Comparison of ENCODE assay signal across 9 cellular contexts in genomic region chr7:103573479-103574058, GRCh38.
DNase-seq lines count a peak whose midpoint lies in the region; ATAC-seq, FAIRE-seq and TF ChIP-seq lines count a peak whose summit lies in the region.
"Had no signal": no experiment of that assay in that cellular context is flagged by ENCODE, and none has a peak within 500 bp of the region (broad histone marks: within the 10 kb centered on the region; RNA-seq: fewer than 3 reads in every experiment).

No MANE protein-coding gene starts in this region.

- TF ChIP-seq CTCF in Peyer's patch (IDR thresholded peaks at IDR 0.05) (peak in 5 of 6 experiments; percentile 33 to 67 (median 63)), fibroblast of pulmonary artery (IDR thresholded peaks at IDR 0.05; ENCODE audit: low read length, missing control alignments) (peak; percentile 45)

- H3K9me3 ChIP-seq in Peyer's patch, result no peaks in the 10 kb centered on the region

- H3K4me1 ChIP-seq in Peyer's patch, result no peaks in the 10 kb centered on the region

- FAIRE-seq in HTR-8/SVneo (lab: Jason Lieb, UNC) (no peak), H54 (lab: Jason Lieb, UNC) (no peak)

- TF ChIP-seq POLR2A in Peyer's patch (IDR thresholded peaks at IDR 0.05) (no peak), H54 (IDR thresholded peaks at IDR 0.05; ENCODE audit: low read depth, low read length) (no peak)

- no peaks in the 10 kb centered on the region for H3K27me3 ChIP-seq in Peyer's patch

- H3K4me3 ChIP-seq in Peyer's patch (no peak overlapping the region), fibroblast of pulmonary artery (replicated peaks; ENCODE audit: low read depth, low read length) (no peak overlapping the region), skeletal muscle cell (ENCODE audit: low read depth, low read length) (no peak overlapping the region)

- peak; percentile 30 for DNase-seq in CD1c-positive myeloid dendritic cell (ENCODE audit: extremely low spot score)
- DNase-seq in HTR-8/SVneo (ENCODE audit: insufficient read length, low spot score), result peak; percentile 7
- DNase-seq in Peyer's patch, result no peak
- peak; percentile 65 for DNase-seq in fibroblast of pulmonary artery (ENCODE audit: low read depth)
- peak; percentile 3 for DNase-seq in skeletal muscle cell (ENCODE audit: low read depth)
- no peak for DNase-seq in H54 (ENCODE audit: insufficient read length, low spot score)
- no peak for DNase-seq in ecto neural progenitor cell (ENCODE audit: low spot score)

- H3K36me3 ChIP-seq in Peyer's patch, result no peaks in the 10 kb centered on the region

- no peak for ATAC-seq in GM19467 (IDR thresholded peaks at IDR 0.05; ENCODE audit: unreplicated experiment)

- H3K27ac ChIP-seq in Peyer's patch, result no peak overlapping the region
- H3K27ac ChIP-seq: epithelial cell of prostate had no signal

Comparison
In these comparisons a context has a peak if more than half of its experiments do, and no peak if none do; other contexts are left out.
1. DNase-seq: peak in CD1c-positive myeloid dendritic cell (single experiment), HTR-8/SVneo (single experiment), fibroblast of pulmonary artery (single experiment) and skeletal muscle cell (single experiment); none in Peyer's patch (0 of 3), H54 (single experiment) and ecto neural progenitor cell (single experiment).